1 cellular context compared by ENCODE assay signal in the genomic region with DNA sequence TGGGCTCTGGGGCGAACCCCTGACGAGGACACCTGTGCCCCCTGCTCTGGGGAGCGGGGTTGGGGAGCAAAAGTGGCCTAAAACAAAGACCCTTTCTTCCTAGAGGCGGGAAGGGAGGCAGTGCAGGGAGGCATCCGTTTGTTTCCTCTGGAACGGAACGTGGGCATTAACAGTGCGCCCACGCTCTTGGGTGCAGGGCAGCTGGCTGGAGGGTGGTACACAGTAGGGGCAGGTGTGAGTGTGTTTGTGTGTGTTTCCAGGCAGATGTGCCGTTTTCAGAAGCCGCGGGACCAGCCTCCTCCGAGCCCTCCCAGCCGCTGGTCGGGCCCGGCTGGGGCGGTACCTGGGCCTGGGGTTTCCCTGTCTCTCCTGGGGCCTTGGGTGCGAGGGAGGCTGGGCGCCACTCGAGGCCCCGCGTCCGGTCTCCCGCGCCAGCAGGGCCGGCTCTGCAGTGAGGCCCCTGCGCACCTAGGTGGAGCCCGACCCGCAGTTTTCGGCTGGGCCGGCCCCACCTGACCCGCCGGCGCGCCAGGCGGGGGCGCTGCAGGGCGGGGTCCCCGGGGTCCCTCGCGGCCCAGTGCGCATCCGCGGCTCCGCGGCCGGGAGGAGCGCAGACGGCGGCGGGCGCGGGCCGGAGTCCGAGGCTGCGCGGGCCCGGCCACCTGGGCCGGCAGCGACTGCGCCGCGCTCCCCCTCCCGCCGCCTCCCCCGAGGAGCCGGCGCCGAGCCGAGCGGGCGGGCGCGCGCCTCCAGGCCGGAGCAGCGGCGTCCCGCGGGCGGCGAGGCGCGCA.
TF ChIP-seq lines count a peak whose summit lies in the region.

No MANE protein-coding gene starts in this region.

TF ChIP-seq in HEK293, 187 proteins besides CTCF, POLR2A, EP300 and RAD21 (continued from another document):
- TF ChIP-seq, protein P1, sequence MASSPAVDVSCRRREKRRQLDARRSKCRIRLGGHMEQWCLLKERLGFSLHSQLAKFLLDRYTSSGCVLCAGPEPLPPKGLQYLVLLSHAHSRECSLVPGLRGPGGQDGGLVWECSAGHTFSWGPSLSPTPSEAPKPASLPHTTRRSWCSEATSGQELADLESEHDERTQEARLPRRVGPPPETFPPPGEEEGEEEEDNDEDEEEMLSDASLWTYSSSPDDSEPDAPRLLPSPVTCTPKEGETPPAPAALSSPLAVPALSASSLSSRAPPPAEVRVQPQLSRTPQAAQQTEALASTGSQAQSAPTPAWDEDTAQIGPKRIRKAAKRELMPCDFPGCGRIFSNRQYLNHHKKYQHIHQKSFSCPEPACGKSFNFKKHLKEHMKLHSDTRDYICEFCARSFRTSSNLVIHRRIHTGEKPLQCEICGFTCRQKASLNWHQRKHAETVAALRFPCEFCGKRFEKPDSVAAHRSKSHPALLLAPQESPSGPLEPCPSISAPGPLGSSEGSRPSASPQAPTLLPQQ (tag by site-specific recombination; IDR thresholded peaks at IDR 0.05): peak; percentile 31; the same call in 1 of the 2 replicates
- TF ChIP-seq, protein P2, sequence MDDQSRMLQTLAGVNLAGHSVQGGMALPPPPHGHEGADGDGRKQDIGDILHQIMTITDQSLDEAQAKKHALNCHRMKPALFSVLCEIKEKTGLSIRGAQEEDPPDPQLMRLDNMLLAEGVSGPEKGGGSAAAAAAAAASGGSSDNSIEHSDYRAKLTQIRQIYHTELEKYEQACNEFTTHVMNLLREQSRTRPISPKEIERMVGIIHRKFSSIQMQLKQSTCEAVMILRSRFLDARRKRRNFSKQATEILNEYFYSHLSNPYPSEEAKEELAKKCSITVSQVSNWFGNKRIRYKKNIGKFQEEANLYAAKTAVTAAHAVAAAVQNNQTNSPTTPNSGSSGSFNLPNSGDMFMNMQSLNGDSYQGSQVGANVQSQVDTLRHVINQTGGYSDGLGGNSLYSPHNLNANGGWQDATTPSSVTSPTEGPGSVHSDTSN (CRISPR knock-in tag; IDR thresholded peaks at IDR 0.05): 0 out of 2 replicates have a peak, but pooled peaks have one; percentile 39
- TF ChIP-seq ZNF10 (tag by site-specific recombination; IDR thresholded peaks at IDR 0.05): no peak
- TF ChIP-seq, protein P3, sequence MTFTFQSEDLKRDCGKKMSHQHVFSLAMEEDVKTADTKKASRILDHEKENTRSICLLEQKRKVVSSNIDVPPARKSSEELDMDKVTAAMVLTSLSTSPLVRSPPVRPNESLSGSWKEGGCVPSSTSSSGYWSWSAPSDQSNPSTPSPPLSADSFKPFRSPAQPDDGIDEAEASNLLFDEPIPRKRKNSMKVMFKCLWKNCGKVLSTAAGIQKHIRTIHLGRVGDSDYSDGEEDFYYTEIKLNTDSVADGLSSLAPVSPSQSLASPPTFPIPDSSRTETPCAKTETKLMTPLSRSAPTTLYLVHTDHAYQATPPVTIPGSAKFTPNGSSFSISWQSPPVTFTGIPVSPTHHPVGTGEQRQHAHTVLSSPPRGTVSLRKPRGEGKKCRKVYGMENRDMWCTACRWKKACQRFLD (tag by site-specific recombination; IDR thresholded peaks at IDR 0.05): no peak
- TF ChIP-seq ZSCAN18 (tag by site-specific recombination; IDR thresholded peaks at IDR 0.05): no peak
- peak; percentile 39; the same call in 1 of the 2 replicates for TF ChIP-seq ZFHX2 (tag by site-specific recombination; conservative IDR thresholded peaks at IDR 0.05)
- TF ChIP-seq EGR2 (tag by site-specific recombination; IDR thresholded peaks at IDR 0.05; ENCODE audit: low read depth): 0 out of 2 replicates have a peak, but pooled peaks have one; percentile 39
